38 cellular contexts compared by ENCODE assay signal in genomic region chr11:134973801-134974200, GRCh38.
"Had no signal": no experiment of that assay in that cellular context is flagged by ENCODE, and none has a peak within 500 bp of the region (broad histone marks: within the 10 kb centered on the region; RNA-seq: fewer than 3 reads in every experiment).

No MANE protein-coding gene starts in this region.

- H3K9me3 Mint-ChIP-seq: activated naive CD4-positive, alpha-beta T cell treated with anti-CD3 and anti-CD28 coated beads for 36 hours; activated naive CD4-positive, alpha-beta T cell treated with anti-CD3 and anti-CD28 coated beads, Interleukin-2, amount 50 U/mL, for 24 hours; activated naive CD4-positive, alpha-beta T cell treated with anti-CD3 and anti-CD28 coated beads, Interleukin-2, amount 50 U/mL, for 72 hours; activated naive CD8-positive, alpha-beta T cell treated with anti-CD3 and anti-CD28 coated beads, Interleukin-2, amount 10 ng/mL, durations not matched to agents 7 days and 5 days; activated naive CD8-positive, alpha-beta T cell treated with anti-CD3 and anti-CD28 coated beads, Interleukin-2, amount 50 U/mL, for 24 hours; activated T-cell treated with anti-CD3 and anti-CD28 coated beads, Interleukin-2, amount 50 U/mL, for 24 hours; activated T-cell treated with anti-CD3 and anti-CD28 coated beads, Interleukin-2, amount 50 U/mL, for 4 hours; activated T-cell treated with anti-CD3 and anti-CD28 coated beads, Interleukin-2, amount 50 U/mL, for 72 hours; activated T-helper 1 cell treated with anti-CD3 and anti-CD28 coated beads, Interleukin-12 subunit alpha, Interleukin-12 subunit beta, Interleukin-2, Interleukin-4 antibody, amounts not matched to agents 30 ng/mL and 10 ng/mL and 1 ng/mL, durations not matched to agents 14 hours and 24 hours and 36 hours; activated T-helper 17 cell treated with anti-CD3 and anti-CD28 coated beads, Interleukin-2, amount 50 U/mL, for 72 hours; activated T-helper 2 cell treated with anti-CD3 and anti-CD28 coated beads, Interferon-gamma antibody, Interleukin-2, Interleukin-4, amounts not matched to agents 10 μg/mL and 5 μg/mL and 100 μg/mL, durations not matched to agents 14 hours and 24 hours and 36 hours had no signal

- ATAC-seq: activated naive CD4-positive, alpha-beta T cell treated with anti-CD3 and anti-CD28 coated beads, Interleukin-2, amount 50 U/mL, for 72 hours; activated naive CD8-positive, alpha-beta T cell treated with anti-CD3 and anti-CD28 coated beads, Interleukin-2, amount 50 U/mL, for 24 hours; activated T-cell treated with anti-CD3 and anti-CD28 coated beads, Interleukin-2, amount 50 U/mL, for 4 hours; activated T-cell treated with anti-CD3 and anti-CD28 coated beads, Interleukin-2, amount 50 U/mL, for 72 hours; activated T-helper 17 cell treated with anti-CD3 and anti-CD28 coated beads, Interleukin-2, amount 50 U/mL, for 72 hours; body of pancreas had no signal

- H3K4me3 ChIP-seq: adrenal gland, ascending aorta, body of pancreas, breast epithelium, cardiac muscle cell had no signal

- H3K27ac Mint-ChIP-seq: activated naive CD4-positive, alpha-beta T cell treated with anti-CD3 and anti-CD28 coated beads for 36 hours; activated naive CD4-positive, alpha-beta T cell treated with anti-CD3 and anti-CD28 coated beads, Interleukin-2, amount 10 ng/mL, durations not matched to agents 7 days and 5 days; activated naive CD4-positive, alpha-beta T cell treated with anti-CD3 and anti-CD28 coated beads, Interleukin-2, amount 50 U/mL, for 24 hours; activated naive CD4-positive, alpha-beta T cell treated with anti-CD3 and anti-CD28 coated beads, Interleukin-2, amount 50 U/mL, for 72 hours; activated naive CD8-positive, alpha-beta T cell; activated naive CD8-positive, alpha-beta T cell treated with anti-CD3 and anti-CD28 coated beads for 36 hours; activated naive CD8-positive, alpha-beta T cell treated with anti-CD3 and anti-CD28 coated beads, Interleukin-2, amount 10 ng/mL, durations not matched to agents 7 days and 5 days; activated naive CD8-positive, alpha-beta T cell treated with anti-CD3 and anti-CD28 coated beads, Interleukin-2, amount 50 U/mL, for 24 hours; activated T-cell treated with anti-CD3 and anti-CD28 coated beads, Interleukin-2, amount 50 U/mL, for 24 hours; activated T-cell treated with anti-CD3 and anti-CD28 coated beads, Interleukin-2, amount 50 U/mL, for 72 hours; activated T-helper 1 cell treated with anti-CD3 and anti-CD28 coated beads, Interleukin-12 subunit alpha, Interleukin-12 subunit beta, Interleukin-2, Interleukin-4 antibody, amounts not matched to agents 30 ng/mL and 10 ng/mL and 1 ng/mL, durations not matched to agents 14 hours and 24 hours and 36 hours; activated T-helper 17 cell treated with anti-CD3 and anti-CD28 coated beads, Interleukin-2, amount 50 U/mL, for 72 hours; activated T-helper 2 cell treated with anti-CD3 and anti-CD28 coated beads, Interferon-gamma antibody, Interleukin-2, Interleukin-4, amounts not matched to agents 10 μg/mL and 5 μg/mL and 100 μg/mL, durations not matched to agents 14 hours and 24 hours and 36 hours; brain had no signal

- H3K36me3 Mint-ChIP-seq: activated naive CD4-positive, alpha-beta T cell treated with anti-CD3 and anti-CD28 coated beads, Interleukin-2, amount 10 ng/mL, durations not matched to agents 7 days and 5 days; activated naive CD4-positive, alpha-beta T cell treated with anti-CD3 and anti-CD28 coated beads, Interleukin-2, amount 50 U/mL, for 24 hours; activated naive CD4-positive, alpha-beta T cell treated with anti-CD3 and anti-CD28 coated beads, Interleukin-2, amount 50 U/mL, for 72 hours; activated naive CD8-positive, alpha-beta T cell; activated naive CD8-positive, alpha-beta T cell treated with anti-CD3 and anti-CD28 coated beads for 36 hours; activated naive CD8-positive, alpha-beta T cell treated with anti-CD3 and anti-CD28 coated beads, Interleukin-2, amount 10 ng/mL, durations not matched to agents 7 days and 5 days; brain had no signal

- DNase-seq: activated effector memory CD4-positive, alpha-beta T cell treated with anti-CD3 and anti-CD28 coated beads, Interleukin-2, amount 50 U/mL, for 16 hours; activated effector memory CD4-positive, alpha-beta T cell treated with Interleukin-2 at 50 U/mL for 16 hours; activated gamma-delta T cell; activated gamma-delta T cell treated with Interleukin-2 at 50 U/mL for 16 hours; activated naive CD4-positive, alpha-beta T cell; activated naive CD4-positive, alpha-beta T cell treated with anti-CD3 and anti-CD28 coated beads for 36 hours; activated naive CD4-positive, alpha-beta T cell treated with anti-CD3 and anti-CD28 coated beads, Interleukin-2, amount 10 ng/mL, durations not matched to agents 7 days and 5 days; activated naive CD4-positive, alpha-beta T cell treated with anti-CD3 and anti-CD28 coated beads, Interleukin-2, amount 50 U/mL, for 16 hours; activated naive CD4-positive, alpha-beta T cell treated with Interleukin-2 at 50 U/mL for 16 hours; activated naive CD8-positive, alpha-beta T cell treated with anti-CD3 and anti-CD28 coated beads for 36 hours; activated naive CD8-positive, alpha-beta T cell treated with anti-CD3 and anti-CD28 coated beads, Interleukin-2, amount 10 ng/mL, durations not matched to agents 7 days and 5 days; activated naive CD8-positive, alpha-beta T cell treated with anti-CD3 and anti-CD28 coated beads, Interleukin-2, amount 50 U/mL, for 24 hours; activated T-cell treated with anti-CD3 and anti-CD28 coated beads for 4 hours; activated T-cell treated with anti-CD3 and anti-CD28 coated beads, Interleukin-2, amount 50 U/mL, for 1 hour; activated T-cell treated with anti-CD3 and anti-CD28 coated beads, Interleukin-2, amount 50 U/mL, for 24 hours; activated T-cell treated with anti-CD3 and anti-CD28 coated beads, Interleukin-2, amount 50 U/mL, for 4 hours; activated T-cell treated with anti-CD3 and anti-CD28 coated beads, Interleukin-2, amount 50 U/mL, for 48 hours; activated T-cell treated with anti-CD3 and anti-CD28 coated beads, Interleukin-2, amount 50 U/mL, for 72 hours; adrenal gland; amniotic stem cell; amygdala; anterior cingulate cortex; body of pancreas; brain microvascular endothelial cell; caudate nucleus; central memory CD4-positive, alpha-beta T cell; cerebellar nuclear complex had no signal

- H3K36me3 ChIP-seq: adrenal gland, ascending aorta, brain microvascular endothelial cell, breast epithelium, cardiac muscle cell had no signal

- H3K4me1 ChIP-seq: adrenal gland, ascending aorta, body of pancreas, breast epithelium had no signal

- H3K27ac ChIP-seq: adrenal gland, ascending aorta, body of pancreas, brain microvascular endothelial cell, breast epithelium, cardiac muscle cell had no signal

- H3K9me3 ChIP-seq: adrenal gland, ascending aorta, body of pancreas, breast epithelium had no signal

- H3K27me3 ChIP-seq: adrenal gland, ascending aorta, body of pancreas, brain microvascular endothelial cell, breast epithelium, cardiac muscle cell had no signal

- H3K4me3 Mint-ChIP-seq: activated naive CD4-positive, alpha-beta T cell treated with anti-CD3 and anti-CD28 coated beads for 36 hours; activated naive CD4-positive, alpha-beta T cell treated with anti-CD3 and anti-CD28 coated beads, Interleukin-2, amount 10 ng/mL, durations not matched to agents 7 days and 5 days; activated naive CD4-positive, alpha-beta T cell treated with anti-CD3 and anti-CD28 coated beads, Interleukin-2, amount 50 U/mL, for 24 hours; activated naive CD8-positive, alpha-beta T cell; activated naive CD8-positive, alpha-beta T cell treated with anti-CD3 and anti-CD28 coated beads for 36 hours; activated naive CD8-positive, alpha-beta T cell treated with anti-CD3 and anti-CD28 coated beads, Interleukin-2, amount 10 ng/mL, durations not matched to agents 7 days and 5 days; activated naive CD8-positive, alpha-beta T cell treated with anti-CD3 and anti-CD28 coated beads, Interleukin-2, amount 50 U/mL, for 24 hours; activated T-cell treated with anti-CD3 and anti-CD28 coated beads, Interleukin-2, amount 50 U/mL, for 24 hours; activated T-cell treated with anti-CD3 and anti-CD28 coated beads, Interleukin-2, amount 50 U/mL, for 4 hours; activated T-cell treated with anti-CD3 and anti-CD28 coated beads, Interleukin-2, amount 50 U/mL, for 72 hours; activated T-helper 1 cell treated with anti-CD3 and anti-CD28 coated beads, Interleukin-12 subunit alpha, Interleukin-12 subunit beta, Interleukin-2, Interleukin-4 antibody, amounts not matched to agents 30 ng/mL and 10 ng/mL and 1 ng/mL, durations not matched to agents 14 hours and 24 hours and 36 hours; activated T-helper 17 cell treated with anti-CD3 and anti-CD28 coated beads, Interleukin-2, amount 50 U/mL, for 72 hours; brain; central memory CD8-positive, alpha-beta T cell had no signal

- H3K27me3 Mint-ChIP-seq: activated naive CD4-positive, alpha-beta T cell treated with anti-CD3 and anti-CD28 coated beads, Interleukin-2, amount 10 ng/mL, durations not matched to agents 7 days and 5 days; activated naive CD8-positive, alpha-beta T cell treated with anti-CD3 and anti-CD28 coated beads, Interleukin-2, amount 10 ng/mL, durations not matched to agents 7 days and 5 days; activated naive CD8-positive, alpha-beta T cell treated with anti-CD3 and anti-CD28 coated beads, Interleukin-2, amount 50 U/mL, for 24 hours had no signal

- H3K4me1 Mint-ChIP-seq: activated naive CD4-positive, alpha-beta T cell treated with anti-CD3 and anti-CD28 coated beads, Interleukin-2, amount 10 ng/mL, durations not matched to agents 7 days and 5 days; activated naive CD4-positive, alpha-beta T cell treated with anti-CD3 and anti-CD28 coated beads, Interleukin-2, amount 50 U/mL, for 24 hours; activated naive CD8-positive, alpha-beta T cell treated with anti-CD3 and anti-CD28 coated beads for 36 hours; activated naive CD8-positive, alpha-beta T cell treated with anti-CD3 and anti-CD28 coated beads, Interleukin-2, amount 10 ng/mL, durations not matched to agents 7 days and 5 days; activated naive CD8-positive, alpha-beta T cell treated with anti-CD3 and anti-CD28 coated beads, Interleukin-2, amount 50 U/mL, for 24 hours; activated T-helper 17 cell treated with anti-CD3 and anti-CD28 coated beads, Interleukin-2, amount 50 U/mL, for 72 hours; central memory CD8-positive, alpha-beta T cell had no signal
